Comparison of ENCODE assay signal across 1 cellular context in genomic region chr2:174593574-174594203, GRCh38.
A peak's percentile ranks its signal among the peaks of the same experiment; 100 is the strongest.
TF ChIP-seq lines count a peak whose summit lies in the region.

No MANE protein-coding gene starts in this region.

TF ChIP-seq in K562, 482 proteins besides CTCF, POLR2A, EP300 and RAD21 (continued from another document):
- TF ChIP-seq ARID1B (IDR thresholded peaks at IDR 0.05) (no peak), ZNF395 (CRISPR knock-in tag; IDR thresholded peaks at IDR 0.05) (peak; percentile 46; the same call in 1 of the 2 replicates), E2F3 (CRISPR knock-in tag; IDR thresholded peaks at IDR 0.05) (no peak), ZBTB40 (IDR thresholded peaks at IDR 0.05) (no peak), ZBTB40 (CRISPR knock-in tag; IDR thresholded peaks at IDR 0.05) (no peak), PRMT5 (CRISPR knock-in tag; IDR thresholded peaks at IDR 0.05) (no peak), CC2D1A (IDR thresholded peaks at IDR 0.05) (no peak), BRD9 (IDR thresholded peaks at IDR 0.05; ENCODE audit: low read depth, partially characterized antibody) (no peak), ZNF239 (CRISPR knock-in tag; IDR thresholded peaks at IDR 0.05) (no peak), ZFP30 (CRISPR knock-in tag; IDR thresholded peaks at IDR 0.05; ENCODE audit: borderline replicate concordance) (no peak), ZNF785 (CRISPR knock-in tag; IDR thresholded peaks at IDR 0.05) (no peak), E2F4 (CRISPR knock-in tag; IDR thresholded peaks at IDR 0.05; ENCODE audit: low read depth) (no peak), KLF10 (CRISPR knock-in tag; IDR thresholded peaks at IDR 0.05) (no peak), GABPA (tag; conservative IDR thresholded peaks at IDR 0.05; ENCODE audit: low read depth) (peak; percentile 52), ARID2 (IDR thresholded peaks at IDR 0.05) (no peak), ZNF197 (CRISPR knock-in tag; IDR thresholded peaks at IDR 0.05; ENCODE audit: low read depth) (no peak), POLR2B (IDR thresholded peaks at IDR 0.05; ENCODE audit: low read depth, partially characterized antibody) (no peak), BACH1 (tag; IDR thresholded peaks at IDR 0.05) (no peak), ETS2 (tag; IDR thresholded peaks at IDR 0.05; ENCODE audit: borderline replicate concordance, poor library complexity, severe bottlenecking) (no peak), BHLHE40 (IDR thresholded peaks at IDR 0.05; ENCODE audit: low read length) (no peak), TCF7L2 (IDR thresholded peaks at IDR 0.05; ENCODE audit: low read depth, low read length) (no peak), ZNF740 (CRISPR knock-in tag; IDR thresholded peaks at IDR 0.05) (no peak), ZNF740 (tag; IDR thresholded peaks at IDR 0.05) (no peak), ZNF76 (CRISPR knock-in tag; IDR thresholded peaks at IDR 0.05; ENCODE audit: borderline replicate concordance) (no peak), GTF2E2 (tag; IDR thresholded peaks at IDR 0.05) (peak; percentile 51; the same call in 1 of the 2 replicates), ZNF274 (IDR thresholded peaks at IDR 0.05; ENCODE audit: borderline replicate concordance, low read depth, low read length) (no peak), TCF15 (CRISPR knock-in tag; IDR thresholded peaks at IDR 0.05) (no peak), NCOA2 (IDR thresholded peaks at IDR 0.05; ENCODE audit: partially characterized antibody in 2 of 2) (no peak), SMAD2 (IDR thresholded peaks at IDR 0.05; ENCODE audit: low read depth, low read length) (no peak), TFAP4 (CRISPR knock-in tag; IDR thresholded peaks at IDR 0.05; ENCODE audit: borderline replicate concordance) (no peak), PCBP2 (IDR thresholded peaks at IDR 0.05; ENCODE audit: low read depth, low read length, poor library complexity, severe bottlenecking) (no peak), TBP (optimal IDR thresholded peaks at IDR 0.05; ENCODE audit: low read depth, low read length) (no peak)
TF ChIP-seq in K562: peak in this region for 16.
